In genomic region chr7:80481196-80481884, GRCh38 we compare ENCODE assay signal across 16 cellular contexts. TPM values are rescaled to one million over a fixed set of nuclear protein-coding genes. Genes with fewer than 3 reads are reported as not detected.
DNase-seq lines count a peak whose midpoint lies in the region; ATAC-seq and TF ChIP-seq lines count a peak whose summit lies in the region.
"Had no signal": no experiment of that assay in that cellular context is flagged by ENCODE, and none has a peak within 500 bp of the region (broad histone marks: within the 10 kb centered on the region; RNA-seq: fewer than 3 reads in every experiment).

No MANE protein-coding gene starts in this region.

- no peak for ATAC-seq in HG02642 (IDR thresholded peaks at IDR 0.05; ENCODE audit: poor library complexity, unreplicated experiment)
- no peak for ATAC-seq in stimulated activated naive CD8-positive, alpha-beta T cell treated with anti-CD3 and anti-CD28 coated beads, Interleukin-15, amount 100 ng/mL, for 72 hours
- ATAC-seq: stimulated activated naive CD8-positive, alpha-beta T cell treated with anti-CD3 and anti-CD28 coated beads, Interleukin-15, Interleukin-2, amounts not matched to agents 100 U/mL and 50 U/mL, for 24 hours had no signal

- H3K27ac ChIP-seq in osteoblast (ENCODE audit: low read depth, low read length) (peak overlapping the region; percentile 50), esophagus squamous epithelium (no peak overlapping the region)
- H3K27ac ChIP-seq: BLaER1 treated with 17β-estradiol and CSF1 and Interleukin-3, amounts not matched to agents 10 nM and 100 nM had no signal

- no peaks in the 10 kb centered on the region for H3K79me2 ChIP-seq in osteoblast (ENCODE audit: insufficient read depth, low read length)

- H2AFZ ChIP-seq in osteoblast (ENCODE audit: low read length): peak overlapping the region; percentile 24

- TF ChIP-seq CTCF in epithelial cell of esophagus (IDR thresholded peaks at IDR 0.05; ENCODE audit: insufficient read depth, low read depth, low read length, missing control alignments) (no peak), osteoblast (IDR thresholded peaks at IDR 0.05; ENCODE audit: extremely low read depth, low read depth, low read length) (no peak), esophagus squamous epithelium (IDR thresholded peaks at IDR 0.05) (no peak)

- no peaks in the 10 kb centered on the region for H3K9me3 Mint-ChIP-seq in stimulated activated naive CD8-positive, alpha-beta T cell treated with anti-CD3 and anti-CD28 coated beads, Interleukin-15, amount 100 ng/mL, for 72 hours

- H3K9me3 ChIP-seq in osteoblast (ENCODE audit: low read depth, low read length) (no peaks in the 10 kb centered on the region), esophagus squamous epithelium (no peaks in the 10 kb centered on the region)
- H3K9me3 ChIP-seq: BLaER1 treated with 17β-estradiol and CSF1 and Interleukin-3, amounts not matched to agents 10 nM and 100 nM had no signal

- H3K4me3 ChIP-seq in epithelial cell of esophagus (ENCODE audit: low read length) (no peak overlapping the region), osteoblast (ENCODE audit: insufficient read depth, low read length) (no peak overlapping the region), esophagus squamous epithelium (no peak overlapping the region)
- H3K4me3 ChIP-seq: BLaER1 treated with 17β-estradiol and CSF1 and Interleukin-3, amounts not matched to agents 10 nM and 100 nM had no signal

- peak; percentile 75 for DNase-seq in EL
- peak; percentile 88 for DNase-seq in M059J (ENCODE audit: low read depth)
- peak; percentile 87 for DNase-seq in epithelial cell of esophagus (ENCODE audit: low read depth)
- peak; percentile 22 for DNase-seq in osteoblast (ENCODE audit: insufficient read length, low spot score, missing footprints)
- no peak for DNase-seq in esophagus squamous epithelium (lab: John Stamatoyannopoulos, UW)
- no peak for DNase-seq in activated effector memory CD4-positive, alpha-beta T cell treated with Interleukin-2 at 50 U/mL for 16 hours
- DNase-seq in stimulated activated naive CD8-positive, alpha-beta T cell treated with anti-CD3 and anti-CD28 coated beads, Interleukin-15, amount 100 ng/mL, for 72 hours: no peak
- DNase-seq: dermis blood vessel endothelial cell; SHP77 treated with DMSO at 0.1 percent for 48 hours; stimulated activated CD4-positive, alpha-beta T cell treated with anti-CD3 and anti-CD28 coated beads, Interleukin-4, amount 100 ng/mL, for 4 hours; stimulated activated naive CD8-positive, alpha-beta T cell treated with anti-CD3 and anti-CD28 coated beads, Interleukin-15, Interleukin-2, amounts not matched to agents 100 U/mL and 50 U/mL, for 24 hours had no signal

- H3K27me3 ChIP-seq in osteoblast (ENCODE audit: insufficient read depth, low read length) (no peaks in the 10 kb centered on the region), esophagus squamous epithelium (no peaks in the 10 kb centered on the region)
- H3K27me3 ChIP-seq: BLaER1 treated with 17β-estradiol and CSF1 and Interleukin-3, amounts not matched to agents 10 nM and 100 nM had no signal

- H3K4me1 ChIP-seq in osteoblast (ENCODE audit: insufficient read depth, low read length) (peaks cover 14% of the 10 kb centered on the region), esophagus squamous epithelium (peaks cover 0 to 13% (median 6%) of the 10 kb centered on the region in 3 donors)
- H3K4me1 ChIP-seq: BLaER1 treated with 17β-estradiol and CSF1 and Interleukin-3, amounts not matched to agents 10 nM and 100 nM had no signal

- H3K27ac Mint-ChIP-seq in stimulated activated naive CD8-positive, alpha-beta T cell treated with anti-CD3 and anti-CD28 coated beads, Interleukin-15, amount 100 ng/mL, for 72 hours: no peak overlapping the region

- no peak overlapping the region for H3K4me2 ChIP-seq in osteoblast (ENCODE audit: insufficient read depth, low read length)
- H3K4me2 ChIP-seq: BLaER1 treated with 17β-estradiol and CSF1 and Interleukin-3, amounts not matched to agents 10 nM and 100 nM had no signal

- no peaks in the 10 kb centered on the region for H4K20me1 ChIP-seq in osteoblast (ENCODE audit: insufficient read depth, low read length)
- H4K20me1 ChIP-seq: BLaER1 treated with 17β-estradiol and CSF1 and Interleukin-3, amounts not matched to agents 10 nM and 100 nM had no signal

- 25 to 53% methylated on average over 2 of the region's 2 CpGs for WGBS in esophagus squamous epithelium, 2 donors

- H3K36me3 ChIP-seq in osteoblast (ENCODE audit: insufficient read depth, low read length): no peaks in the 10 kb centered on the region
- no peaks in the 10 kb centered on the region for H3K36me3 ChIP-seq in esophagus squamous epithelium
- H3K36me3 ChIP-seq: BLaER1 treated with 17β-estradiol and CSF1 and Interleukin-3, amounts not matched to agents 10 nM and 100 nM had no signal

- no peak for TF ChIP-seq POLR2A in esophagus squamous epithelium (IDR thresholded peaks at IDR 0.05)

- no peaks in the 10 kb centered on the region for H3K4me1 Mint-ChIP-seq in stimulated activated naive CD8-positive, alpha-beta T cell treated with anti-CD3 and anti-CD28 coated beads, Interleukin-15, amount 100 ng/mL, for 72 hours

- intact Hi-C loops in esophagus squamous epithelium (cut with DNase I): no loop called here

- H3K27me3 Mint-ChIP-seq in stimulated activated naive CD8-positive, alpha-beta T cell treated with anti-CD3 and anti-CD28 coated beads, Interleukin-15, amount 100 ng/mL, for 72 hours: peaks cover 5% of the 10 kb centered on the region

- no peak overlapping the region for H3K4me3 Mint-ChIP-seq in stimulated activated naive CD8-positive, alpha-beta T cell treated with anti-CD3 and anti-CD28 coated beads, Interleukin-15, amount 100 ng/mL, for 72 hours

RNA-seq across cellular contexts. Expression of gene GNAT3, which starts 30.5 kb away (rescaled TPM):
- total RNA-seq in M059J (2014; rRNA removed; shearing (Covaris generic)): 0.12 and 1.6 TPM in 2 replicates
- total RNA-seq in osteoblast (not detected in 2 replicates), esophagus squamous epithelium (not detected)
- total RNA-seq: dermis blood vessel endothelial cell, frontal cortex, mesenteric fat pad, posterior vena cava had no signal

Comparison
In these comparisons a context has a peak if more than half of its experiments do, and no peak if none do; other contexts are left out.
1. DNase-seq: peak in EL (single experiment), M059J (single experiment), epithelial cell of esophagus (single experiment) and osteoblast (single experiment); none in esophagus squamous epithelium (single experiment), activated effector memory CD4-positive, alpha-beta T cell treated with Interleukin-2 at 50 U/mL for 16 hours (single experiment) and stimulated activated naive CD8-positive, alpha-beta T cell treated with anti-CD3 and anti-CD28 coated beads, Interleukin-15, amount 100 ng/mL, for 72 hours (0 of 2).